8 cellular contexts compared by ENCODE assay signal in genomic region chr15:73697033-73697467, GRCh38. TPM values are rescaled to one million over a fixed set of nuclear protein-coding genes. Genes with fewer than 3 reads are reported as not detected.
DNase-seq lines count a peak whose midpoint lies in the region; ATAC-seq and TF ChIP-seq lines count a peak whose summit lies in the region.

No MANE protein-coding gene starts in this region.

- DNase-seq in GF-D8 (lab: John Stamatoyannopoulos, UW) (peak; percentile 71), NCI-H446 treated with DMSO at 0.1 percent for 48 hours (lab: John Stamatoyannopoulos, UW) (peak; percentile 75), dermis microvascular lymphatic vessel endothelial cell (ENCODE audit: low read depth in 2 of 2) (peak; percentile 90 to 99), lung (ENCODE audit: low spot score) (peak; percentile 80)
- peak; percentile 80 to 85 for DNase-seq in activated CD4-positive, alpha-beta T cell treated with anti-CD3 and anti-CD28 coated beads, Interleukin-2, amount 50 U/mL, for 48 hours
- peak; percentile 38 to 45 (median 39) for DNase-seq in stimulated activated CD4-positive, alpha-beta T cell treated with anti-CD3 and anti-CD28 coated beads, TNF-alpha, amount 100 ng/mL, for 4 hours (ENCODE audit: low read depth in 3 of 3)

- no peak for TF ChIP-seq CTCF in lung (IDR thresholded peaks at IDR 0.05; ENCODE audit: control extremely low read depth, extremely low read depth)

- H3K36me3 ChIP-seq in lung (ENCODE audit: control insufficient read depth in 2 of 2, insufficient read depth in 2 of 2, low read length in 2 of 2), result peaks cover 0 to 1% of the 10 kb centered on the region in 2 donors

- no peaks in the 10 kb centered on the region for H3K27me3 ChIP-seq in lung (ENCODE audit: control insufficient read depth, insufficient read depth)

- H3K9me3 ChIP-seq in lung (ENCODE audit: control insufficient read depth in 2 of 2, insufficient read depth in 1 of 2, low read length in 1 of 2), result no peaks in the 10 kb centered on the region

- peak overlapping the region in 1 of 2 donors; percentile 20 for H3K27ac ChIP-seq in lung (ENCODE audit: low read depth in 1 of 2, low read length in 1 of 2)

- ATAC-seq in HG02623 (IDR thresholded peaks at IDR 0.05; ENCODE audit: unreplicated experiment) (peak; percentile 71), lung (ENCODE audit: insufficient read depth, low FRiP score) (peak; percentile 74), HG03439 (IDR thresholded peaks at IDR 0.05; ENCODE audit: unreplicated experiment) (no peak)

- peaks cover 7 to 24% of the 10 kb centered on the region in 2 donors for H3K4me1 ChIP-seq in lung (ENCODE audit: control insufficient read depth in 2 of 2, insufficient read depth in 2 of 2, low read length in 2 of 2)

- 3 to 9% methylated on average over 9 of the region's 9 CpGs for WGBS in lung, 2 donors

- no peak overlapping the region for H3K4me3 ChIP-seq in lung

RNA-seq across cellular contexts. Expression of gene CD276, which starts 12.9 kb away (rescaled TPM):
- total RNA-seq in dermis microvascular lymphatic vessel endothelial cell (33.1 and 51.2 TPM in 2 replicates), lung (10 to 100 TPM; 39.5 to 71.1 TPM)
- polyA plus RNA-seq in lung, result 10 to 100 TPM; 33.8 to 34.7 TPM

RNA-seq across cellular contexts. Expression of gene INSYN1, which starts 56.1 kb away (rescaled TPM):
- total RNA-seq in dermis microvascular lymphatic vessel endothelial cell (0.13 and 0.51 TPM in 2 replicates), lung (1 to 10 TPM; 3.1 to 5.6 TPM)
- polyA plus RNA-seq in lung, result 1 to 10 TPM in 1 of 2 donors, under 1 TPM in 1; 0.86 to 4.9 TPM

Comparison
In these comparisons a context has a peak if more than half of its experiments do, and no peak if none do; other contexts are left out.
1. DNase-seq: peak in every context shown above with its lines; median percentile 94 in dermis microvascular lymphatic vessel endothelial cell; 82 in activated CD4-positive, alpha-beta T cell treated with anti-CD3 and anti-CD28 coated beads, Interleukin-2, amount 50 U/mL, for 48 hours; 80 in lung; 75 in NCI-H446 treated with DMSO at 0.1 percent for 48 hours; 71 in GF-D8; 39 in stimulated activated CD4-positive, alpha-beta T cell treated with anti-CD3 and anti-CD28 coated beads, TNF-alpha, amount 100 ng/mL, for 4 hours.